Comparison of ENCODE assay signal across 2 cellular contexts in the genomic region with DNA sequence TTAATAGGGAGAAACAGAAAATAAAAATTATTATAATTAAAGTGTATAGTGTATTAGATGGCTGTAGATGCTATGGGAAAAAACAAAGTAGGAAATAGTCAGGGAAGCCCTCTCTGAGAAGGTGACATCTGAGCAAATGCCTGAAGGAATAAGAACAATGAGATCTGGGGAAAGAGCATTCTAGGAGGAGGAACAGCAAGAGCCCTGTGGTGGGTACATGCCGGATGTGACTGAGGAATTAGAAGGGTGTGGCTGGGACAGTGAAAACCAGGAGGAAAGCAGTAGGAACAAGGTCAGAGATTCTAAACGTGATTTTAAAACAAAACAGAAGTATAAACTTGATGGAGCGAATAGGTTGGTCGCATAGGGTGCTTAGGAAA.
TF ChIP-seq lines count a peak whose summit lies in the region.

No MANE protein-coding gene starts in this region.

TF ChIP-seq in GM23338, 12 proteins besides CTCF, POLR2A, EP300 and RAD21 (continued from another document):
- TF ChIP-seq, protein P1, sequence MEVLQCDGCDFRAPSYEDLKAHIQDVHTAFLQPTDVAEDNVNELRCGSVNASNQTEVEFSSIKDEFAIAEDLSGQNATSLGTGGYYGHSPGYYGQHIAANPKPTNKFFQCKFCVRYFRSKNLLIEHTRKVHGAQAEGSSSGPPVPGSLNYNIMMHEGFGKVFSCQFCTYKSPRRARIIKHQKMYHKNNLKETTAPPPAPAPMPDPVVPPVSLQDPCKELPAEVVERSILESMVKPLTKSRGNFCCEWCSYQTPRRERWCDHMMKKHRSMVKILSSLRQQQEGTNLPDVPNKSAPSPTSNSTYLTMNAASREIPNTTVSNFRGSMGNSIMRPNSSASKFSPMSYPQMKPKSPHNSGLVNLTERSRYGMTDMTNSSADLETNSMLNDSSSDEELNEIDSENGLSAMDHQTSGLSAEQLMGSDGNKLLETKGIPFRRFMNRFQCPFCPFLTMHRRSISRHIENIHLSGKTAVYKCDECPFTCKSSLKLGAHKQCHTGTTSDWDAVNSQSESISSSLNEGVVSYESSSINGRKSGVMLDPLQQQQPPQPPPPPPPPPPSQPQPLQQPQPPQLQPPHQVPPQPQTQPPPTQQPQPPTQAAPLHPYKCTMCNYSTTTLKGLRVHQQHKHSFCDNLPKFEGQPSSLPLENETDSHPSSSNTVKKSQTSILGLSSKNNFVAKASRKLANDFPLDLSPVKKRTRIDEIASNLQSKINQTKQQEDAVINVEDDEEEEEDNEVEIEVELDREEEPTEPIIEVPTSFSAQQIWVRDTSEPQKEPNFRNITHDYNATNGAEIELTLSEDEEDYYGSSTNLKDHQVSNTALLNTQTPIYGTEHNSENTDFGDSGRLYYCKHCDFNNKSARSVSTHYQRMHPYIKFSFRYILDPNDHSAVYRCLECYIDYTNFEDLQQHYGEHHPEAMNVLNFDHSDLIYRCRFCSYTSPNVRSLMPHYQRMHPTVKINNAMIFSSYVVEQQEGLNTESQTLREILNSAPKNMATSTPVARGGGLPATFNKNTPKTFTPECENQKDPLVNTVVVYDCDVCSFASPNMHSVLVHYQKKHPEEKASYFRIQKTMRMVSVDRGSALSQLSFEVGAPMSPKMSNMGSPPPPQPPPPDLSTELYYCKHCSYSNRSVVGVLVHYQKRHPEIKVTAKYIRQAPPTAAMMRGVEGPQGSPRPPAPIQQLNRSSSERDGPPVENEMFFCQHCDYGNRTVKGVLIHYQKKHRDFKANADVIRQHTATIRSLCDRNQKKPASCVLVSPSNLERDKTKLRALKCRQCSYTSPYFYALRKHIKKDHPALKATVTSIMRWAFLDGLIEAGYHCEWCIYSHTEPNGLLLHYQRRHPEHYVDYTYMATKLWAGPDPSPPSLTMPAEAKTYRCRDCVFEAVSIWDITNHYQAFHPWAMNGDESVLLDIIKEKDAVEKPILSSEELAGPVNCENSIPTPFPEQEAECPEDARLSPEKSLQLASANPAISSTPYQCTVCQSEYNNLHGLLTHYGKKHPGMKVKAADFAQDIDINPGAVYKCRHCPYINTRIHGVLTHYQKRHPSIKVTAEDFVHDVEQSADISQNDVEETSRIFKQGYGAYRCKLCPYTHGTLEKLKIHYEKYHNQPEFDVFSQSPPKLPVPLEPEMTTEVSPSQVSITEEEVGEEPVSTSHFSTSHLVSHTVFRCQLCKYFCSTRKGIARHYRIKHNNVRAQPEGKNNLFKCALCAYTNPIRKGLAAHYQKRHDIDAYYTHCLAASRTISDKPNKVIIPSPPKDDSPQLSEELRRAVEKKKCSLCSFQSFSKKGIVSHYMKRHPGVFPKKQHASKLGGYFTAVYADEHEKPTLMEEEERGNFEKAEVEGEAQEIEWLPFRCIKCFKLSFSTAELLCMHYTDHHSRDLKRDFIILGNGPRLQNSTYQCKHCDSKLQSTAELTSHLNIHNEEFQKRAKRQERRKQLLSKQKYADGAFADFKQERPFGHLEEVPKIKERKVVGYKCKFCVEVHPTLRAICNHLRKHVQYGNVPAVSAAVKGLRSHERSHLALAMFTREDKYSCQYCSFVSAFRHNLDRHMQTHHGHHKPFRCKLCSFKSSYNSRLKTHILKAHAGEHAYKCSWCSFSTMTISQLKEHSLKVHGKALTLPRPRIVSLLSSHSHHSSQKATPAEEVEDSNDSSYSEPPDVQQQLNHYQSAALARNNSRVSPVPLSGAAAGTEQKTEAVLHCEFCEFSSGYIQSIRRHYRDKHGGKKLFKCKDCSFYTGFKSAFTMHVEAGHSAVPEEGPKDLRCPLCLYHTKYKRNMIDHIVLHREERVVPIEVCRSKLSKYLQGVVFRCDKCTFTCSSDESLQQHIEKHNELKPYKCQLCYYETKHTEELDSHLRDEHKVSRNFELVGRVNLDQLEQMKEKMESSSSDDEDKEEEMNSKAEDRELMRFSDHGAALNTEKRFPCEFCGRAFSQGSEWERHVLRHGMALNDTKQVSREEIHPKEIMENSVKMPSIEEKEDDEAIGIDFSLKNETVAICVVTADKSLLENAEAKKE (CRISPR knock-in tag; IDR thresholded peaks at IDR 0.05): no peak

TF ChIP-seq in WTC11, 78 proteins besides CTCF, POLR2A, EP300 and RAD21 (continued from another document):
- TF ChIP-seq, protein P2, sequence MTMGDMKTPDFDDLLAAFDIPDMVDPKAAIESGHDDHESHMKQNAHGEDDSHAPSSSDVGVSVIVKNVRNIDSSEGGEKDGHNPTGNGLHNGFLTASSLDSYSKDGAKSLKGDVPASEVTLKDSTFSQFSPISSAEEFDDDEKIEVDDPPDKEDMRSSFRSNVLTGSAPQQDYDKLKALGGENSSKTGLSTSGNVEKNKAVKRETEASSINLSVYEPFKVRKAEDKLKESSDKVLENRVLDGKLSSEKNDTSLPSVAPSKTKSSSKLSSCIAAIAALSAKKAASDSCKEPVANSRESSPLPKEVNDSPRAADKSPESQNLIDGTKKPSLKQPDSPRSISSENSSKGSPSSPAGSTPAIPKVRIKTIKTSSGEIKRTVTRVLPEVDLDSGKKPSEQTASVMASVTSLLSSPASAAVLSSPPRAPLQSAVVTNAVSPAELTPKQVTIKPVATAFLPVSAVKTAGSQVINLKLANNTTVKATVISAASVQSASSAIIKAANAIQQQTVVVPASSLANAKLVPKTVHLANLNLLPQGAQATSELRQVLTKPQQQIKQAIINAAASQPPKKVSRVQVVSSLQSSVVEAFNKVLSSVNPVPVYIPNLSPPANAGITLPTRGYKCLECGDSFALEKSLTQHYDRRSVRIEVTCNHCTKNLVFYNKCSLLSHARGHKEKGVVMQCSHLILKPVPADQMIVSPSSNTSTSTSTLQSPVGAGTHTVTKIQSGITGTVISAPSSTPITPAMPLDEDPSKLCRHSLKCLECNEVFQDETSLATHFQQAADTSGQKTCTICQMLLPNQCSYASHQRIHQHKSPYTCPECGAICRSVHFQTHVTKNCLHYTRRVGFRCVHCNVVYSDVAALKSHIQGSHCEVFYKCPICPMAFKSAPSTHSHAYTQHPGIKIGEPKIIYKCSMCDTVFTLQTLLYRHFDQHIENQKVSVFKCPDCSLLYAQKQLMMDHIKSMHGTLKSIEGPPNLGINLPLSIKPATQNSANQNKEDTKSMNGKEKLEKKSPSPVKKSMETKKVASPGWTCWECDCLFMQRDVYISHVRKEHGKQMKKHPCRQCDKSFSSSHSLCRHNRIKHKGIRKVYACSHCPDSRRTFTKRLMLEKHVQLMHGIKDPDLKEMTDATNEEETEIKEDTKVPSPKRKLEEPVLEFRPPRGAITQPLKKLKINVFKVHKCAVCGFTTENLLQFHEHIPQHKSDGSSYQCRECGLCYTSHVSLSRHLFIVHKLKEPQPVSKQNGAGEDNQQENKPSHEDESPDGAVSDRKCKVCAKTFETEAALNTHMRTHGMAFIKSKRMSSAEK (CRISPR knock-in tag; IDR thresholded peaks at IDR 0.05; ENCODE audit: borderline replicate concordance): no peak
- TF ChIP-seq, protein P3, sequence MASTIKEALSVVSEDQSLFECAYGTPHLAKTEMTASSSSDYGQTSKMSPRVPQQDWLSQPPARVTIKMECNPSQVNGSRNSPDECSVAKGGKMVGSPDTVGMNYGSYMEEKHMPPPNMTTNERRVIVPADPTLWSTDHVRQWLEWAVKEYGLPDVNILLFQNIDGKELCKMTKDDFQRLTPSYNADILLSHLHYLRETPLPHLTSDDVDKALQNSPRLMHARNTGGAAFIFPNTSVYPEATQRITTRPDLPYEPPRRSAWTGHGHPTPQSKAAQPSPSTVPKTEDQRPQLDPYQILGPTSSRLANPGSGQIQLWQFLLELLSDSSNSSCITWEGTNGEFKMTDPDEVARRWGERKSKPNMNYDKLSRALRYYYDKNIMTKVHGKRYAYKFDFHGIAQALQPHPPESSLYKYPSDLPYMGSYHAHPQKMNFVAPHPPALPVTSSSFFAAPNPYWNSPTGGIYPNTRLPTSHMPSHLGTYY (CRISPR knock-in tag; IDR thresholded peaks at IDR 0.05): no peak
TF ChIP-seq in WTC11: peak in this region for 0.
